1 cellular context compared by ENCODE assay signal in the genomic region with DNA sequence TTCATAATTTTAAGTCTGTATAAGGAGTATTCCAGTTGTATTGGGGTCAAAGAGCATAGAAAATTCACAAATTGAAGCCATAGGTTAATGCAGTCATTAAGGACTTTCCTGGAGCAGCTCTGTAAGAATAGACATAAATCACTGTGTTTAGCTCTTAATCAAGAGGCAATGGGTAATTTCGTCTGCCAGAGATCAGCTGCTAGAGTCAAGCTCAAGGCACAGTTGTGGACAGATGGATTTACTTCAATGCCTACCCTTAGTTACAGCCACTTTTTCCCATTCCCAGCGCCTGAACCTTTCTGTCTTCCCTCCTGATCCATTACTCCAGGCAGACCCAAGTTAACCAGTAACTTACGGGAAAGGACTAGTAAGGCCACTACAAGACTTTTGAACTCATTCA.
TF ChIP-seq lines count a peak whose summit lies in the region.

No MANE protein-coding gene starts in this region.

TF ChIP-seq in IMR-90, 13 proteins besides CTCF, POLR2A, EP300 and RAD21 (continued from another document):
- TF ChIP-seq, protein P1, sequence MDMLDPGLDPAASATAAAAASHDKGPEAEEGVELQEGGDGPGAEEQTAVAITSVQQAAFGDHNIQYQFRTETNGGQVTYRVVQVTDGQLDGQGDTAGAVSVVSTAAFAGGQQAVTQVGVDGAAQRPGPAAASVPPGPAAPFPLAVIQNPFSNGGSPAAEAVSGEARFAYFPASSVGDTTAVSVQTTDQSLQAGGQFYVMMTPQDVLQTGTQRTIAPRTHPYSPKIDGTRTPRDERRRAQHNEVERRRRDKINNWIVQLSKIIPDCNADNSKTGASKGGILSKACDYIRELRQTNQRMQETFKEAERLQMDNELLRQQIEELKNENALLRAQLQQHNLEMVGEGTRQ (IDR thresholded peaks at IDR 0.05; ENCODE audit: low read depth, low read length) = no peak
- TF ChIP-seq RCOR1 (IDR thresholded peaks at IDR 0.05; ENCODE audit: insufficient replicate concordance, low read length) (no peak), MAZ (IDR thresholded peaks at IDR 0.05; ENCODE audit: borderline replicate concordance, low read depth, low read length) (no peak), MAFK (IDR thresholded peaks at IDR 0.05; ENCODE audit: low read depth, low read length) (no peak), SMC3 (IDR thresholded peaks at IDR 0.05; ENCODE audit: low read depth, low read length) (no peak), NFE2L2 (IDR thresholded peaks at IDR 0.05; ENCODE audit: low read depth, low read length) (no peak), CHD1 (IDR thresholded peaks at IDR 0.05; ENCODE audit: low read depth, low read length) (no peak), RFX5 (IDR thresholded peaks at IDR 0.05; ENCODE audit: low read depth, low read length) (no peak)
- TF ChIP-seq, protein P2, sequence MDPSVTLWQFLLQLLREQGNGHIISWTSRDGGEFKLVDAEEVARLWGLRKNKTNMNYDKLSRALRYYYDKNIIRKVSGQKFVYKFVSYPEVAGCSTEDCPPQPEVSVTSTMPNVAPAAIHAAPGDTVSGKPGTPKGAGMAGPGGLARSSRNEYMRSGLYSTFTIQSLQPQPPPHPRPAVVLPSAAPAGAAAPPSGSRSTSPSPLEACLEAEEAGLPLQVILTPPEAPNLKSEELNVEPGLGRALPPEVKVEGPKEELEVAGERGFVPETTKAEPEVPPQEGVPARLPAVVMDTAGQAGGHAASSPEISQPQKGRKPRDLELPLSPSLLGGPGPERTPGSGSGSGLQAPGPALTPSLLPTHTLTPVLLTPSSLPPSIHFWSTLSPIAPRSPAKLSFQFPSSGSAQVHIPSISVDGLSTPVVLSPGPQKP (IDR thresholded peaks at IDR 0.05; ENCODE audit: borderline replicate concordance, low read depth, low read length) = no peak
